Comparison of ENCODE assay signal across 12 cellular contexts in genomic region chr10:546971-547590, GRCh38.
DNase-seq lines count a peak whose midpoint lies in the region; ATAC-seq, FAIRE-seq and TF ChIP-seq lines count a peak whose summit lies in the region.
"Had no signal": no experiment of that assay in that cellular context is flagged by ENCODE, and none has a peak within 500 bp of the region (broad histone marks: within the 10 kb centered on the region; RNA-seq: fewer than 3 reads in every experiment).

No MANE protein-coding gene starts in this region.

- H3K27ac Mint-ChIP-seq in stimulated activated naive CD8-positive, alpha-beta T cell treated with anti-CD3 and anti-CD28 coated beads, Interleukin-15, amount 100 ng/mL, for 72 hours: no peak overlapping the region

- ATAC-seq in stimulated activated naive CD8-positive, alpha-beta T cell treated with anti-CD3 and anti-CD28 coated beads, Interleukin-15, amount 100 ng/mL, for 72 hours: no peak
- no peak for ATAC-seq in GM21360 (IDR thresholded peaks at IDR 0.05; ENCODE audit: unreplicated experiment)

- 14 to 33% (median 19%) methylated on average over 10 of the region's 10 CpGs for WGBS in stomach, 5 donors

- H3K36me3 ChIP-seq in adipocyte (ENCODE audit: control insufficient read depth, insufficient read depth, low read length, severe bottlenecking) (no peaks in the 10 kb centered on the region), stomach (no peaks in the 10 kb centered on the region)

- H3K9ac ChIP-seq in adipocyte (ENCODE audit: low read length): no peak overlapping the region

- H3K4me1 ChIP-seq in adipocyte (ENCODE audit: control insufficient read depth, insufficient read depth, low read length) (no peaks in the 10 kb centered on the region), stomach (peaks cover 8 to 36% (median 25%) of the 10 kb centered on the region in 4 donors)

- TF ChIP-seq POLR2A in stomach (IDR thresholded peaks at IDR 0.05) (no peak), GM12891 (IDR thresholded peaks at IDR 0.05; ENCODE audit: low read depth, low read length) (no peak)

- intact Hi-C loops in stomach (cut with DNase I; ENCODE audit: low total_unique reads): no loop called here

- peak overlapping the region in 2 of 5 donors; percentile 13 to 24 for H3K27ac ChIP-seq in stomach

- H3K9me3 Mint-ChIP-seq in stimulated activated naive CD8-positive, alpha-beta T cell treated with anti-CD3 and anti-CD28 coated beads, Interleukin-15, amount 100 ng/mL, for 72 hours: no peaks in the 10 kb centered on the region

- H3K27me3 Mint-ChIP-seq in stimulated activated naive CD8-positive, alpha-beta T cell treated with anti-CD3 and anti-CD28 coated beads, Interleukin-15, amount 100 ng/mL, for 72 hours: peaks cover 57% of the 10 kb centered on the region

- peaks cover 13% of the 10 kb centered on the region for H3K4me1 Mint-ChIP-seq in stimulated activated naive CD8-positive, alpha-beta T cell treated with anti-CD3 and anti-CD28 coated beads, Interleukin-15, amount 100 ng/mL, for 72 hours

- peak in 2 of 3 experiments; percentile 13 to 27 for DNase-seq in NCI-H1417 (lab: John Stamatoyannopoulos, UW)
- no peak for DNase-seq in NCI-H1417 treated with DMSO at 0.1 percent for 48 hours (lab: John Stamatoyannopoulos, UW)
- peak; percentile 37 for DNase-seq in adipocyte (ENCODE audit: low read depth)
- peak; percentile 30 for DNase-seq in kidney tubule cell (ENCODE audit: low spot score)
- peak; percentile 44 for DNase-seq in stomach
- no peak for DNase-seq in stimulated activated naive CD8-positive, alpha-beta T cell treated with anti-CD3 and anti-CD28 coated beads, Interleukin-15, amount 100 ng/mL, for 72 hours
- no peak for DNase-seq in GM12891 (ENCODE audit: insufficient read length, low spot score)
- DNase-seq: activated T-cell treated with anti-CD3 and anti-CD28 coated beads for 4 hours, GF-D8, T-helper 2 cell had no signal

- H3K4me3 ChIP-seq in adipocyte (ENCODE audit: low read length) (no peak overlapping the region), stomach (no peak overlapping the region)

- TF ChIP-seq CTCF in stomach (IDR thresholded peaks at IDR 0.05): no peak

- FAIRE-seq in GM12891 (lab: Jason Lieb, UNC): no peak
- FAIRE-seq: A204.1 had no signal

- TF ChIP-seq EP300 in stomach (IDR thresholded peaks at IDR 0.05): no peak

- H3K9me3 ChIP-seq in adipocyte (ENCODE audit: control insufficient read depth, low read length) (no peaks in the 10 kb centered on the region), stomach (no peaks in the 10 kb centered on the region)

- H3K27me3 ChIP-seq in adipocyte (replicated peaks; ENCODE audit: control insufficient read depth, insufficient read depth, low read length) (no peaks in the 10 kb centered on the region), stomach (no peaks in the 10 kb centered on the region)

- H3K4me3 Mint-ChIP-seq in stimulated activated naive CD8-positive, alpha-beta T cell treated with anti-CD3 and anti-CD28 coated beads, Interleukin-15, amount 100 ng/mL, for 72 hours: no peak overlapping the region

TF ChIP-seq in GM12891, 5 proteins besides CTCF, POLR2A, EP300 and RAD21:
- TF ChIP-seq PAX5 (IDR thresholded peaks at IDR 0.05; ENCODE audit: insufficient read depth, low read length, severe bottlenecking) (no peak), POU2F2 (IDR thresholded peaks at IDR 0.05; ENCODE audit: low read depth, low read length) (no peak), SPI1 (IDR thresholded peaks at IDR 0.05; ENCODE audit: low read depth, low read length) (no peak), POLR2AphosphoS5 (IDR thresholded peaks at IDR 0.05; ENCODE audit: low read depth, low read length) (no peak), TAF1 (IDR thresholded peaks at IDR 0.05; ENCODE audit: low read depth, low read length) (no peak)

Comparison
In these comparisons a context has a peak if more than half of its experiments do, and no peak if none do; other contexts are left out.
1. DNase-seq: peak in NCI-H1417 (2 of 3), adipocyte (single experiment), kidney tubule cell (single experiment) and stomach (single experiment); none in NCI-H1417 treated with DMSO at 0.1 percent for 48 hours (single experiment), stimulated activated naive CD8-positive, alpha-beta T cell treated with anti-CD3 and anti-CD28 coated beads, Interleukin-15, amount 100 ng/mL, for 72 hours (0 of 2) and GM12891 (single experiment).